ENCODE assay signal across 15 cellular contexts in genomic region chr6:15153191-15153590, GRCh38.
A peak's percentile ranks its signal among the peaks of the same experiment; 100 is the strongest.
DNase-seq lines count a peak whose midpoint lies in the region; TF ChIP-seq lines count a peak whose summit lies in the region.
"Had no signal": no experiment of that assay in that cellular context is flagged by ENCODE, and none has a peak within 500 bp of the region (broad histone marks: within the 10 kb centered on the region; RNA-seq: fewer than 3 reads in every experiment).

No MANE protein-coding gene starts in this region.

- H3K4me3 Mint-ChIP-seq in glutamatergic neuron (ENCODE audit: unreplicated experiment) = no peak overlapping the region
- H3K4me3 Mint-ChIP-seq in T-helper 2 cell treated with Interferon-gamma antibody and Interleukin-4, amounts not matched to agents 5 μg/mL and 100 μg/mL, for 36 hours = no peak overlapping the region
- H3K4me3 Mint-ChIP-seq: CD4-positive, alpha-beta T cell had no signal

- H3K27me3 Mint-ChIP-seq in glutamatergic neuron (ENCODE audit: unreplicated experiment) = peaks cover 6% of the 10 kb centered on the region
- H3K27me3 Mint-ChIP-seq in T-helper 2 cell treated with Interferon-gamma antibody and Interleukin-4, amounts not matched to agents 5 μg/mL and 100 μg/mL, for 36 hours (ENCODE audit: low read depth) = no peaks in the 10 kb centered on the region
- H3K27me3 Mint-ChIP-seq: CD4-positive, alpha-beta T cell; IgD-negative memory B cell had no signal

- TF ChIP-seq CTCF in glutamatergic neuron (IDR thresholded peaks at IDR 0.05; ENCODE audit: partially characterized antibody, unreplicated experiment) (no peak), foreskin fibroblast (IDR thresholded peaks at IDR 0.05; ENCODE audit: low read depth, low read length) (no peak)

- peaks cover 4% of the 10 kb centered on the region for H3K9me3 Mint-ChIP-seq in glutamatergic neuron (ENCODE audit: unreplicated experiment)
- no peaks in the 10 kb centered on the region for H3K9me3 Mint-ChIP-seq in T-helper 2 cell treated with Interferon-gamma antibody and Interleukin-4, amounts not matched to agents 5 μg/mL and 100 μg/mL, for 36 hours
- H3K9me3 Mint-ChIP-seq: CD4-positive, alpha-beta T cell; IgD-negative memory B cell had no signal

- H3K27ac Mint-ChIP-seq in glutamatergic neuron (ENCODE audit: unreplicated experiment) = peak overlapping the region; percentile 22
- H3K27ac Mint-ChIP-seq in T-helper 2 cell treated with Interferon-gamma antibody and Interleukin-4, amounts not matched to agents 5 μg/mL and 100 μg/mL, for 36 hours = no peak overlapping the region
- H3K27ac Mint-ChIP-seq: CD4-positive, alpha-beta T cell had no signal

- H3K36me3 Mint-ChIP-seq in glutamatergic neuron (ENCODE audit: unreplicated experiment) = no peaks in the 10 kb centered on the region
- H3K36me3 Mint-ChIP-seq in T-helper 2 cell treated with Interferon-gamma antibody and Interleukin-4, amounts not matched to agents 5 μg/mL and 100 μg/mL, for 36 hours (ENCODE audit: low read depth) = no peaks in the 10 kb centered on the region
- H3K36me3 Mint-ChIP-seq: IgD-negative memory B cell had no signal

- no peak overlapping the region for H3K4me3 ChIP-seq in foreskin fibroblast (ENCODE audit: low read depth in 1 of 2, low read length in 2 of 2)
- H3K4me3 ChIP-seq: A549, HAP-1 had no signal

- DNase-seq in DMS 273 (lab: John Stamatoyannopoulos, UW; ENCODE audit: unreplicated experiment) (peak; percentile 51), DMS 273 treated with DMSO at 0.1 percent for 48 hours (lab: John Stamatoyannopoulos, UW) (no peak), NCI-H524 treated with DMSO at 0.1 percent for 48 hours (lab: John Stamatoyannopoulos, UW) (peak; percentile 58), glutamatergic neuron (no peak), foreskin fibroblast (no peak)
- DNase-seq in T-helper 2 cell treated with Interferon-gamma antibody and Interleukin-4, amounts not matched to agents 5 μg/mL and 100 μg/mL, for 36 hours (ENCODE audit: low spot score) = no peak
- DNase-seq in activated CD4-positive, alpha-beta T cell treated with anti-CD3 and anti-CD28 coated beads, Interleukin-2, amount 50 U/mL, for 48 hours = no peak
- DNase-seq: AML-193; Caco-2; CD4-positive, alpha-beta T cell; DMS79 treated with DMSO at 0.1 percent for 48 hours; GF-D8 had no signal

- peaks cover 11% of the 10 kb centered on the region for H3K4me1 Mint-ChIP-seq in glutamatergic neuron (ENCODE audit: low read depth, unreplicated experiment)
- H3K4me1 Mint-ChIP-seq in T-helper 2 cell treated with Interferon-gamma antibody and Interleukin-4, amounts not matched to agents 5 μg/mL and 100 μg/mL, for 36 hours (ENCODE audit: low read depth) = peaks cover 2% of the 10 kb centered on the region

Comparison
In these comparisons a context has a peak if more than half of its experiments do, and no peak if none do; other contexts are left out.
1. DNase-seq: peak in DMS 273 (single experiment) and NCI-H524 treated with DMSO at 0.1 percent for 48 hours (single experiment); none in DMS 273 treated with DMSO at 0.1 percent for 48 hours (single experiment), glutamatergic neuron (single experiment), T-helper 2 cell treated with Interferon-gamma antibody and Interleukin-4, amounts not matched to agents 5 μg/mL and 100 μg/mL, for 36 hours (single experiment), activated CD4-positive, alpha-beta T cell treated with anti-CD3 and anti-CD28 coated beads, Interleukin-2, amount 50 U/mL, for 48 hours (0 of 2) and foreskin fibroblast (0 of 2).